8 cellular contexts compared by ENCODE assay signal in genomic region chr2:231925303-231926179, GRCh38. TPM values are rescaled to one million over a fixed set of nuclear protein-coding genes. Genes with fewer than 3 reads are reported as not detected.
DNase-seq lines count a peak whose midpoint lies in the region; ATAC-seq and TF ChIP-seq lines count a peak whose summit lies in the region.

No MANE protein-coding gene starts in this region.

- no peak for TF ChIP-seq EP300 in gastroesophageal sphincter (IDR thresholded peaks at IDR 0.05)
- TF ChIP-seq EP300 in stomach (IDR thresholded peaks at IDR 0.05) = no peak

- TF ChIP-seq POLR2A in gastroesophageal sphincter (IDR thresholded peaks at IDR 0.05) = no peak
- no peak for TF ChIP-seq POLR2A in stomach (IDR thresholded peaks at IDR 0.05)

- TF ChIP-seq CTCF in GM12865 (IDR thresholded peaks at IDR 0.05; ENCODE audit: insufficient read depth, low read depth, low read length, missing control alignments) (peak; percentile 84), gastroesophageal sphincter (IDR thresholded peaks at IDR 0.05) (peak in 3 of 4 experiments; percentile 94 to 96 (median 95)), neutrophil (IDR thresholded peaks at IDR 0.05) (peak; percentile 77), stomach (IDR thresholded peaks at IDR 0.05) (peak in 5 of 7 experiments; percentile 45 to 98 (median 85))

- H3K4me3 Mint-ChIP-seq in activated naive CD4-positive, alpha-beta T cell treated with anti-CD3 and anti-CD28 coated beads for 36 hours = peak overlapping the region; percentile 73

- no peaks in the 10 kb centered on the region for H3K36me3 Mint-ChIP-seq in activated naive CD4-positive, alpha-beta T cell treated with anti-CD3 and anti-CD28 coated beads for 36 hours (ENCODE audit: low read depth)

- intact Hi-C loops in activated naive CD4-positive, alpha-beta T cell treated with anti-CD3 and anti-CD28 coated beads for 36 hours (cut with micrococcal nuclease) = loop anchor here (1.0 to 10.0 kb wide), 7 partner anchors 19 to 599 kb away; partner anchors contain the start of genes CHRND, DIS3L2 and PRSS56
- intact Hi-C loops in stomach (cut with DNase I; ENCODE audit: low total_unique reads) = loop anchor here (10.0 kb wide), 2 partner anchors 209 to 399 kb away; no protein-coding TSS in a partner anchor

- H3K9ac ChIP-seq in HUES6 (ENCODE audit: low read length) = peak overlapping the region; percentile 35

- H3K4me3 ChIP-seq in GM12865 (ENCODE audit: low read depth, low read length) (peak overlapping the region; percentile 30), HUES6 (ENCODE audit: low read depth, low read length) (peak overlapping the region; percentile 76), gastroesophageal sphincter (peak overlapping the region; percentile 1 to 52), neutrophil (ENCODE audit: low read depth in 1 of 2, low read length in 1 of 2) (peak overlapping the region in 1 of 2 experiments; percentile 36), stomach (peak overlapping the region; percentile 42 to 56 (median 46))

- ATAC-seq in gastroesophageal sphincter = peak; percentile 87
- ATAC-seq in HG02610 (IDR thresholded peaks at IDR 0.05; ENCODE audit: unreplicated experiment) = no peak

- CTCF ChIA-PET in activated naive CD4-positive, alpha-beta T cell treated with anti-CD3 and anti-CD28 coated beads for 36 hours (lab: Charles Lee) = interaction anchor here (0.7 to 4.2 kb wide), 23 partner anchors 9 to 514 kb away, joined by 3 to 49 read pairs (median 3); no protein-coding TSS in a partner anchor

- H3K9me3 ChIP-seq in HUES6 (ENCODE audit: control insufficient read depth, insufficient read depth, low read depth, low read length) (no peaks in the 10 kb centered on the region), gastroesophageal sphincter (no peaks in the 10 kb centered on the region), neutrophil (no peaks in the 10 kb centered on the region), stomach (no peaks in the 10 kb centered on the region)

- H3K27me3 Mint-ChIP-seq in activated naive CD4-positive, alpha-beta T cell treated with anti-CD3 and anti-CD28 coated beads for 36 hours (ENCODE audit: low read depth) = peaks cover 44% of the 10 kb centered on the region

- no peaks in the 10 kb centered on the region for H3K9me3 Mint-ChIP-seq in activated naive CD4-positive, alpha-beta T cell treated with anti-CD3 and anti-CD28 coated beads for 36 hours

- DNase-seq in GM12865 (ENCODE audit: low read depth) (peak; percentile 86), SK-MEL-5 (ENCODE audit: low read depth, low spot score) (peak; percentile 79), stomach (peak; percentile 86)
- peak; percentile 72 for DNase-seq in activated naive CD4-positive, alpha-beta T cell treated with anti-CD3 and anti-CD28 coated beads for 36 hours

- peaks cover 9% of the 10 kb centered on the region for H3K4me1 Mint-ChIP-seq in activated naive CD4-positive, alpha-beta T cell treated with anti-CD3 and anti-CD28 coated beads for 36 hours (ENCODE audit: low read depth)

- H3K27me3 ChIP-seq in HUES6 (ENCODE audit: control insufficient read depth, insufficient read depth, low read length) (peaks cover 78% of the 10 kb centered on the region), gastroesophageal sphincter (peaks cover 91% of the 10 kb centered on the region), neutrophil (peaks cover 93% of the 10 kb centered on the region), stomach (peaks cover 10 to 93% (median 56%) of the 10 kb centered on the region in 3 donors)

- WGBS in gastroesophageal sphincter (ENCODE audit: low coverage in 1 of 2), 2 donors = no CpG with 5 or more reads among the region's 96 CpGs
- WGBS in stomach, 5 donors = 0 to 3% (median 1%) methylated on average over 11 to 96 of the region's 96 CpGs

- in situ Hi-C loops in SK-MEL-5 (cut with HindIII; ENCODE audit: low pct_unique_long_range_greater_than_20kb, low sequenced_read_pairs) = no loop called here

- H3K27ac ChIP-seq in HUES6 (ENCODE audit: low read depth, low read length) = no peak overlapping the region
- H3K27ac ChIP-seq in gastroesophageal sphincter = peak overlapping the region in 1 of 4 donors; percentile 1
- no peak overlapping the region for H3K27ac ChIP-seq in neutrophil
- H3K27ac ChIP-seq in stomach = no peak overlapping the region

- peaks cover 19% of the 10 kb centered on the region for H3K4me1 ChIP-seq in HUES6 (ENCODE audit: control insufficient read depth, insufficient read depth, low read length)
- H3K4me1 ChIP-seq in gastroesophageal sphincter = peaks cover 0 to 40% (median 11%) of the 10 kb centered on the region in 3 donors
- H3K4me1 ChIP-seq in neutrophil (ENCODE audit: control insufficient read depth in 1 of 2, insufficient read depth in 1 of 2, low read depth in 1 of 2, low read length in 1 of 2) = peaks cover 18 to 25% of the 10 kb centered on the region in 2 experiments
- H3K4me1 ChIP-seq in stomach = peaks cover 24 to 36% (median 29%) of the 10 kb centered on the region in 4 donors

- H3K27ac Mint-ChIP-seq in activated naive CD4-positive, alpha-beta T cell treated with anti-CD3 and anti-CD28 coated beads for 36 hours = no peak overlapping the region

- H3K36me3 ChIP-seq in HUES6 (ENCODE audit: control insufficient read depth, insufficient read depth, low read length) (no peaks in the 10 kb centered on the region), gastroesophageal sphincter (no peaks in the 10 kb centered on the region), neutrophil (no peaks in the 10 kb centered on the region), stomach (no peaks in the 10 kb centered on the region)

RNA-seq across cellular contexts. Expression of gene NPPC, which starts 0.7 kb away (rescaled TPM):
- 2.1 and 2.4 TPM in 2 replicates for total RNA-seq in SK-MEL-5 (2014; rRNA removed; shearing (Covaris generic))
- polyA plus RNA-seq in SK-MEL-5 (2015; cell fraction: cytosol; rRNA removed) = 19.2 and 22.0 TPM in 2 replicates
- polyA plus RNA-seq in SK-MEL-5 (2015; cell fraction: nucleus; rRNA removed) = 8.1 and 9.8 TPM in 2 replicates
- total RNA-seq in activated naive CD4-positive, alpha-beta T cell treated with anti-CD3 and anti-CD28 coated beads for 36 hours = 1 to 10 TPM in 1 of 2 experiments, under 1 TPM in 1; 0.57 to 1.2 TPM
- total RNA-seq in gastroesophageal sphincter (not detected), stomach (1 to 10 TPM in 1 of 5 donors, not detected in 4; 2.9 TPM)
- polyA plus RNA-seq in stomach = 1 to 10 TPM in 1 of 3 donors, not detected in 2; 4.0 TPM

RNA-seq across cellular contexts. Expression of gene DIS3L2, which starts 36.0 kb away (rescaled TPM):
- 21.5 and 22.9 TPM in 2 replicates for total RNA-seq in SK-MEL-5 (2014; rRNA removed; shearing (Covaris generic))
- 24.5 and 25.1 TPM in 2 replicates for polyA plus RNA-seq in SK-MEL-5 (2015; cell fraction: cytosol; rRNA removed)
- polyA plus RNA-seq in SK-MEL-5 (2015; cell fraction: nucleus; rRNA removed) = 51.1 and 79.1 TPM in 2 replicates
- total RNA-seq in activated naive CD4-positive, alpha-beta T cell treated with anti-CD3 and anti-CD28 coated beads for 36 hours = 10 to 100 TPM; 32.4 to 35.3 TPM
- total RNA-seq in gastroesophageal sphincter = 10 to 100 TPM; 13.3 to 31.0 (median 23.6) TPM
- 100 to 1,000 TPM in 1 of 5 donors, 10 to 100 TPM in 4; 17.7 to 124 (median 51.8) TPM for total RNA-seq in stomach
- 10 to 100 TPM; 10.4 to 17.2 (median 13.5) TPM for polyA plus RNA-seq in stomach
